Comparison of ENCODE assay signal across 19 cellular contexts in genomic region chr6:38604700-38605099, GRCh38. TPM values are rescaled to one million over a fixed set of nuclear protein-coding genes. Genes with fewer than 3 reads are reported as not detected.
A peak's percentile ranks its signal among the peaks of the same experiment; 100 is the strongest.
DNase-seq lines count a peak whose midpoint lies in the region; ATAC-seq and TF ChIP-seq lines count a peak whose summit lies in the region.
"Had no signal": no experiment of that assay in that cellular context is flagged by ENCODE, and none has a peak within 500 bp of the region (broad histone marks: within the 10 kb centered on the region; RNA-seq: fewer than 3 reads in every experiment).

No MANE protein-coding gene starts in this region.

- no peaks in the 10 kb centered on the region for H3K4me1 Mint-ChIP-seq in activated CD4-positive, alpha-beta T cell treated with anti-CD3 and anti-CD28 coated beads, Interleukin-2, amount 10 ng/mL, durations not matched to agents 7 days and 5 days

- 60% methylated on average over 2 of the region's 2 CpGs for WGBS in hepatocyte (ENCODE audit: low lambda C conversion rate, missing lambda C conversion rate)

- H3K27ac ChIP-seq in left ventricle myocardium inferior (replicated peaks) (peak overlapping the region; percentile 18), right atrium auricular region (no peak overlapping the region), hepatocyte (peak overlapping the region; percentile 62), MM.1S (ENCODE audit: low read length) (no peak overlapping the region)
- H3K27ac ChIP-seq: A549, GM23248, ovary had no signal

- H3K27me3 ChIP-seq in left ventricle myocardium inferior (ENCODE audit: low read depth) (no peaks in the 10 kb centered on the region), right atrium auricular region (no peaks in the 10 kb centered on the region), hepatocyte (no peaks in the 10 kb centered on the region), MM.1S (replicated peaks; ENCODE audit: insufficient read depth, low read length) (no peaks in the 10 kb centered on the region)
- H3K27me3 ChIP-seq: ovary had no signal

- H3K27ac Mint-ChIP-seq in activated CD4-positive, alpha-beta T cell treated with anti-CD3 and anti-CD28 coated beads, Interleukin-2, amount 10 ng/mL, durations not matched to agents 7 days and 5 days, result no peak overlapping the region
- H3K27ac Mint-ChIP-seq: activated naive CD4-positive, alpha-beta T cell treated with anti-CD3 and anti-CD28 coated beads, Interleukin-2, amount 50 U/mL, for 24 hours had no signal

- intact Hi-C loops in left ventricle myocardium inferior (cut with micrococcal nuclease), result no loop called here

- H3K4me1 ChIP-seq in left ventricle myocardium inferior (peaks cover 29% of the 10 kb centered on the region), right atrium auricular region (peaks cover 0 to 25% of the 10 kb centered on the region in 2 donors), hepatocyte (ENCODE audit: insufficient read depth) (peaks cover 26% of the 10 kb centered on the region), MM.1S (ENCODE audit: low read length) (no peaks in the 10 kb centered on the region)
- H3K4me1 ChIP-seq: A549 had no signal

- H3K4me2 ChIP-seq in hepatocyte (no peak overlapping the region), MM.1S (ENCODE audit: low read depth, low read length) (no peak overlapping the region)
- H3K4me2 ChIP-seq: A549 had no signal

- H3K9me3 ChIP-seq in left ventricle myocardium inferior (replicated peaks) (no peaks in the 10 kb centered on the region), right atrium auricular region (no peaks in the 10 kb centered on the region), hepatocyte (ENCODE audit: low read depth) (no peaks in the 10 kb centered on the region), MM.1S (replicated peaks; ENCODE audit: insufficient read depth, low read length) (no peaks in the 10 kb centered on the region)
- H3K9me3 ChIP-seq: A549, ovary had no signal

- H3K36me3 ChIP-seq in left ventricle myocardium inferior (no peaks in the 10 kb centered on the region), right atrium auricular region (no peaks in the 10 kb centered on the region), hepatocyte (replicated peaks; ENCODE audit: insufficient read depth, low read depth) (no peaks in the 10 kb centered on the region), MM.1S (replicated peaks; ENCODE audit: insufficient read depth, low read length) (no peaks in the 10 kb centered on the region)
- H3K36me3 ChIP-seq: ovary had no signal

- H3K9ac ChIP-seq in MM.1S (ENCODE audit: low read length), result no peak overlapping the region
- H3K9ac ChIP-seq: GM23248 had no signal

- ATAC-seq in GM21390 (IDR thresholded peaks at IDR 0.05; ENCODE audit: unreplicated experiment), result no peak
- ATAC-seq: A549, GM12878 had no signal

- H3K4me3 ChIP-seq in left ventricle myocardium inferior (no peak overlapping the region), right atrium auricular region (no peak overlapping the region), hepatocyte (no peak overlapping the region), MM.1S (ENCODE audit: low read length) (no peak overlapping the region)
- H3K4me3 ChIP-seq: A549, GM12878, GM23248, ovary had no signal

- TF ChIP-seq CTCF in left ventricle myocardium inferior (IDR thresholded peaks at IDR 0.05; ENCODE audit: borderline replicate concordance) (no peak), right atrium auricular region (IDR thresholded peaks at IDR 0.05) (no peak), hepatocyte (IDR thresholded peaks at IDR 0.05; ENCODE audit: poor library complexity) (no peak), MM.1S (IDR thresholded peaks at IDR 0.05; ENCODE audit: low read length) (no peak)

- H3K27me3 Mint-ChIP-seq in activated CD4-positive, alpha-beta T cell treated with anti-CD3 and anti-CD28 coated beads, Interleukin-2, amount 10 ng/mL, durations not matched to agents 7 days and 5 days, result no peaks in the 10 kb centered on the region
- H3K27me3 Mint-ChIP-seq: activated naive CD4-positive, alpha-beta T cell treated with anti-CD3 and anti-CD28 coated beads, Interleukin-2, amount 50 U/mL, for 24 hours had no signal

- H3K79me2 ChIP-seq in hepatocyte (peaks cover 36% of the 10 kb centered on the region), MM.1S (ENCODE audit: low read length) (no peaks in the 10 kb centered on the region)

- no peak overlapping the region for H3K4me3 Mint-ChIP-seq in activated CD4-positive, alpha-beta T cell treated with anti-CD3 and anti-CD28 coated beads, Interleukin-2, amount 10 ng/mL, durations not matched to agents 7 days and 5 days
- H3K4me3 Mint-ChIP-seq: activated naive CD4-positive, alpha-beta T cell treated with anti-CD3 and anti-CD28 coated beads, Interleukin-2, amount 50 U/mL, for 24 hours had no signal

- POLR2A ChIA-PET in activated CD4-positive, alpha-beta T cell treated with anti-CD3 and anti-CD28 coated beads, Interleukin-2, amount 10 ng/mL, durations not matched to agents 7 days and 5 days (lab: Charles Lee), result no interaction called here

- H4K20me1 ChIP-seq in hepatocyte (ENCODE audit: insufficient read depth, poor library complexity, severe bottlenecking), result no peaks in the 10 kb centered on the region
- no peaks in the 10 kb centered on the region for H4K20me1 ChIP-seq in MM.1S (ENCODE audit: insufficient read depth, low read length)

- no peaks in the 10 kb centered on the region for H3F3A ChIP-seq in MM.1S (ENCODE audit: insufficient read depth, low read length)

- H2AFZ ChIP-seq in hepatocyte, result no peak overlapping the region
- H2AFZ ChIP-seq in MM.1S (ENCODE audit: low read length), result no peak overlapping the region
- H2AFZ ChIP-seq: GM23248 had no signal

- CTCF ChIA-PET in activated CD4-positive, alpha-beta T cell treated with anti-CD3 and anti-CD28 coated beads, Interleukin-2, amount 10 ng/mL, durations not matched to agents 7 days and 5 days (lab: Charles Lee), result interaction anchor here (0.6 to 0.7 kb wide), 2 partner anchors 34 to 757 kb away, joined by 3 to 6 read pairs; no protein-coding TSS in a partner anchor

- no peaks in the 10 kb centered on the region for H3K9me3 Mint-ChIP-seq in activated CD4-positive, alpha-beta T cell treated with anti-CD3 and anti-CD28 coated beads, Interleukin-2, amount 10 ng/mL, durations not matched to agents 7 days and 5 days
- H3K9me3 Mint-ChIP-seq: activated naive CD4-positive, alpha-beta T cell treated with anti-CD3 and anti-CD28 coated beads, Interleukin-2, amount 50 U/mL, for 24 hours had no signal

- no peak for DNase-seq in left ventricle myocardium inferior
- no peak for DNase-seq in right atrium auricular region (ENCODE audit: low spot score)
- peak; percentile 26 for DNase-seq in NCI-H510A (lab: John Stamatoyannopoulos, UW)
- no peak for DNase-seq in hepatocyte (ENCODE audit: low spot score)
- DNase-seq in activated CD4-positive, alpha-beta T cell treated with anti-CD3 and anti-CD28 coated beads, Interleukin-2, amount 10 ng/mL, durations not matched to agents 7 days and 5 days, result no peak
- no peak for DNase-seq in putamen (ENCODE audit: low spot score)
- no peak for DNase-seq in MM.1S
- DNase-seq: activated T-cell treated with anti-CD3 and anti-CD28 coated beads, Interleukin-2, amount 50 U/mL, for 1 hour; caudate nucleus; effector CD4-positive, alpha-beta T cell; GM23248; left colon; NCI-H1694 treated with DMSO at 0.1 percent for 48 hours; ovary; stimulated activated naive CD4-positive, alpha-beta T cell treated with Interleukin-2 at 50 U/mL for 16 hours had no signal

- H3K36me3 Mint-ChIP-seq in activated CD4-positive, alpha-beta T cell treated with anti-CD3 and anti-CD28 coated beads, Interleukin-2, amount 10 ng/mL, durations not matched to agents 7 days and 5 days (ENCODE audit: low read depth), result peaks cover 1% of the 10 kb centered on the region

- H3K9me2 ChIP-seq in hepatocyte (replicated peaks; ENCODE audit: insufficient read depth), result no peaks in the 10 kb centered on the region
- H3K9me2 ChIP-seq in MM.1S (replicated peaks; ENCODE audit: insufficient read depth, low read length), result no peaks in the 10 kb centered on the region

RNA-seq across cellular contexts. Expression of gene BTBD9, which starts 35.0 kb away (rescaled TPM):
- total RNA-seq in left ventricle myocardium inferior, result 16.5 TPM
- 10 to 100 TPM; 14.2 to 18.2 TPM for total RNA-seq in right atrium auricular region
- total RNA-seq in hepatocyte, result 17.0 and 27.1 TPM in 2 replicates
- 11.3 and 13.0 TPM in 2 replicates for polyA plus RNA-seq in hepatocyte
- 10 to 100 TPM; 12.0 to 12.6 TPM for total RNA-seq in activated CD4-positive, alpha-beta T cell treated with anti-CD3 and anti-CD28 coated beads, Interleukin-2, amount 10 ng/mL, durations not matched to agents 7 days and 5 days

Comparison
In these comparisons a context has a peak if more than half of its experiments do, and no peak if none do; other contexts are left out.
1. H3K27ac ChIP-seq: peak in left ventricle myocardium inferior (single experiment) and hepatocyte (single experiment); none in right atrium auricular region (0 of 2) and MM.1S (single experiment).